24 cellular contexts compared by ENCODE assay signal in the genomic region with DNA sequence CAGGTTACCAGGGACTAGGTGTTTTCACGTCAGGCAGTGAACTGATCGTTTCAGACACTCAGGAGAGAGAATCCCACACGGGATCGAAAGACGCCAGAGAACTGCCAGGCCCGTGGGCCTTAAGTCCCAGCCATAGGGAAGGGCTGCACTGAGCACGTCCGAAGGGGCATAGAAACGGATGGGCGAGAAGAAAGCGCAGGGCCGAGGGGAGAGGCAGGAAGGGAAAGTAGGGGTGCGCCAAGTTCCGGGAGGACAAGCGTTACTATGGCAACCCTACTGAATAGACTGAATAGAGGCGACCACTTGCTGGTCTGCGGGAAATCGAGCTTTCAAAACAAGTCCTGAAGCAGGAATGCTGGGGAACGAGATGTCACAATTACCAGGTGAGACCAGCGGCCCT.
"Had no signal": no experiment of that assay in that cellular context is flagged by ENCODE, and none has a peak within 500 bp of the region (broad histone marks: within the 10 kb centered on the region; RNA-seq: fewer than 3 reads in every experiment).

No MANE protein-coding gene starts in this region.

- H3K4me3 ChIP-seq: adrenal gland, neural progenitor cell, prostate gland, skin epidermis had no signal

- ATAC-seq: activated T-cell treated with anti-CD3 and anti-CD28 coated beads, Interleukin-2, amount 50 U/mL, for 72 hours; esophagus mucosa; naive thymus-derived CD4-positive, alpha-beta T cell had no signal

- H3K9ac ChIP-seq: neural progenitor cell had no signal

- H3K27me3 ChIP-seq: adrenal gland, neural progenitor cell had no signal

- H3K36me3 ChIP-seq: adrenal gland, gastroesophageal sphincter, heart right ventricle, neural progenitor cell, prostate gland had no signal

- H3K27ac ChIP-seq: adrenal gland, heart right ventricle, neural progenitor cell, prostate gland, skin epidermis, VCaP had no signal

- H3K27me3 Mint-ChIP-seq: activated naive CD4-positive, alpha-beta T cell treated with anti-CD3 and anti-CD28 coated beads, Interleukin-2, amount 50 U/mL, for 24 hours; stimulated activated naive CD8-positive, alpha-beta T cell treated with anti-CD3 and anti-CD28 coated beads, Interleukin-15, Interleukin-2, amounts not matched to agents 100 ng/mL and 50 ng/mL, for 24 hours had no signal

- H3K4me1 Mint-ChIP-seq: activated naive CD4-positive, alpha-beta T cell treated with anti-CD3 and anti-CD28 coated beads, Interleukin-2, amount 50 U/mL, for 24 hours; immature natural killer cell; neural progenitor cell had no signal

- H2AFZ ChIP-seq: neural progenitor cell had no signal

- H3K4me1 ChIP-seq: adrenal gland, gastroesophageal sphincter, heart right ventricle, neural progenitor cell, prostate gland had no signal

- H3K9me3 ChIP-seq: prostate gland had no signal

- H3K4me3 Mint-ChIP-seq: activated naive CD4-positive, alpha-beta T cell treated with anti-CD3 and anti-CD28 coated beads, Interleukin-2, amount 50 U/mL, for 24 hours; activated T-cell treated with anti-CD3 and anti-CD28 coated beads, Interleukin-2, amount 50 U/mL, for 72 hours; immature natural killer cell; neural progenitor cell; stimulated activated naive CD8-positive, alpha-beta T cell treated with anti-CD3 and anti-CD28 coated beads, Interleukin-15, Interleukin-2, amounts not matched to agents 100 ng/mL and 50 ng/mL, for 24 hours had no signal

- H3K27ac Mint-ChIP-seq: activated naive CD4-positive, alpha-beta T cell treated with anti-CD3 and anti-CD28 coated beads, Interleukin-2, amount 50 U/mL, for 24 hours; activated T-cell treated with anti-CD3 and anti-CD28 coated beads, Interleukin-2, amount 50 U/mL, for 72 hours; immature natural killer cell; naive thymus-derived CD4-positive, alpha-beta T cell; neural progenitor cell; stimulated activated naive CD8-positive, alpha-beta T cell treated with anti-CD3 and anti-CD28 coated beads, Interleukin-15, Interleukin-2, amounts not matched to agents 100 ng/mL and 50 ng/mL, for 24 hours had no signal

- DNase-seq: activated CD4-positive, alpha-beta T cell treated with anti-CD3 and anti-CD28 coated beads, Interleukin-2, amount 50 U/mL, for 4 hours; activated CD4-positive, CD25-positive, alpha-beta regulatory T cell treated with anti-CD3 and anti-CD28 coated beads, Interleukin-2, amount 50 U/mL, for 72 hours; activated effector memory CD4-positive, alpha-beta T cell treated with anti-CD3 and anti-CD28 coated beads, Interleukin-2, amount 50 U/mL, for 16 hours; activated T-cell treated with anti-CD3 and anti-CD28 coated beads, Interleukin-2, amount 50 U/mL, for 72 hours; adrenal gland; cerebellar nuclear complex; cortex of kidney; effector CD8-positive, alpha-beta T cell; heart right ventricle; immature natural killer cell; kidney glomerular epithelial cell; mesendoderm; naive thymus-derived CD4-positive, alpha-beta T cell; stimulated activated CD4-positive, alpha-beta T cell treated with anti-CD3 and anti-CD28 coated beads, Interleukin-15, amount 100 ng/mL, for 24 hours; stimulated activated CD4-positive, alpha-beta T cell treated with anti-CD3 and anti-CD28 coated beads, Interleukin-2, amount 100 ng/mL, for 48 hours; T-helper 2 cell had no signal

- H3K4me2 ChIP-seq: neural progenitor cell had no signal
